8 cellular contexts compared by ENCODE assay signal in the genomic region with DNA sequence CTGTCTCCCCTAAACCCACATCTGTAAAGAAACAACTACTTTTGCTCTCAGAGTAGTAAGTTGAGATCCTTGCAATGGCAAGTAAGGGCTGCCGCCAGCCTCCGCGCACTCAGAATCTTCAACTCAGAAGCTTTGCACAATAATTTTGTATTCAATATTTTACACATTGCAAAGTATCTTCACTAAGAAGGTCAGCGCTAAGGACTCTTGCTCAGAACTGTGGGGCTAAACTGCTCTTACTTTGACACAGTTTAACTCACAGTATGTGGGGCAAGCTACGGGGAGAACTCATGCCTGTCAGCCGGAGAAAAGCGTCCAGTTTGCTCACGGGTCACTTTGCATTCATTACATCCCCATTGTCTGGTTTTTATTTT. TPM values are rescaled to one million over a fixed set of nuclear protein-coding genes. Genes with fewer than 3 reads are reported as not detected.
DNase-seq lines count a peak whose midpoint lies in the region; ATAC-seq, FAIRE-seq and TF ChIP-seq lines count a peak whose summit lies in the region.

No MANE protein-coding gene starts in this region.

- TF ChIP-seq CTCF in DND-41 (IDR thresholded peaks at IDR 0.05; ENCODE audit: borderline replicate concordance, extremely low read depth, low read length, poor library complexity, severe bottlenecking) (no peak), pancreas (IDR thresholded peaks at IDR 0.05) (no peak), D721Med (IDR thresholded peaks at IDR 0.05; ENCODE audit: insufficient read depth, missing control alignments) (no peak)

- peak overlapping the region; percentile 94 for H3K4me2 ChIP-seq in DND-41 (ENCODE audit: insufficient read depth, low read length)

- no peak for DNase-seq in DND-41
- no peak for DNase-seq in SJCRH30
- DNase-seq in fibroblast of peridontal ligament (ENCODE audit: extremely low read depth), result peak; percentile 55
- no peak for DNase-seq in pancreas
- DNase-seq in D721Med (ENCODE audit: insufficient read length, low spot score), result no peak
- DNase-seq in NCI-H1694 treated with DMSO at 0.1 percent for 48 hours (lab: John Stamatoyannopoulos, UW), result no peak

- H2AFZ ChIP-seq in DND-41 (ENCODE audit: low read depth, low read length), result no peak overlapping the region

- H3K4me3 ChIP-seq in DND-41 (ENCODE audit: low read depth in 1 of 2, low read length in 2 of 2) (peak overlapping the region; percentile 64 to 80; a peak in 3 of 4 replicates), SJCRH30 (peak overlapping the region; percentile 95), pancreas (peak overlapping the region; percentile 78 to 100 (median 96))

- no peaks in the 10 kb centered on the region for H3K9me3 ChIP-seq in DND-41 (ENCODE audit: insufficient read depth, low read length, severe bottlenecking)
- no peaks in the 10 kb centered on the region for H3K9me3 ChIP-seq in SJCRH30 (replicated peaks)
- H3K9me3 ChIP-seq in pancreas, result no peaks in the 10 kb centered on the region

- H3K27ac ChIP-seq in DND-41 (ENCODE audit: low read length) (no peak overlapping the region), SJCRH30 (no peak overlapping the region), pancreas (no peak overlapping the region)

- H4K20me1 ChIP-seq in DND-41 (ENCODE audit: insufficient read depth, low read length), result no peaks in the 10 kb centered on the region

- peaks cover 20% of the 10 kb centered on the region for H3K36me3 ChIP-seq in DND-41 (ENCODE audit: insufficient read depth, low read length)
- H3K36me3 ChIP-seq in SJCRH30, result no peaks in the 10 kb centered on the region
- H3K36me3 ChIP-seq in pancreas, result no peaks in the 10 kb centered on the region

- no peak for ATAC-seq in DND-41 (ENCODE audit: insufficient read depth, low read depth)
- peak in 3 of 4 donors; percentile 8 to 34 (median 24) for ATAC-seq in pancreas
- ATAC-seq in GM21390 (IDR thresholded peaks at IDR 0.05; ENCODE audit: unreplicated experiment), result no peak
- no peak for ATAC-seq in HG03432 (IDR thresholded peaks at IDR 0.05; ENCODE audit: unreplicated experiment)

- H3K79me2 ChIP-seq in DND-41 (ENCODE audit: insufficient read depth, low read length), result peaks cover 17% of the 10 kb centered on the region

- 23 to 24% methylated on average over 8 of the region's 8 CpGs for WGBS in pancreas, 2 donors

- peaks cover 25% of the 10 kb centered on the region for H3K4me1 ChIP-seq in DND-41 (ENCODE audit: insufficient read depth, low read length)
- H3K4me1 ChIP-seq in SJCRH30, result peaks cover 9% of the 10 kb centered on the region
- no peaks in the 10 kb centered on the region for H3K4me1 ChIP-seq in pancreas

- intact Hi-C loops in pancreas (cut with DNase I), result no loop called here

- H3K9ac ChIP-seq in DND-41 (ENCODE audit: low read depth, low read length), result peak overlapping the region; percentile 77

- H3K27me3 ChIP-seq in DND-41 (ENCODE audit: insufficient read depth, low read length, poor library complexity) (no peaks in the 10 kb centered on the region), SJCRH30 (no peaks in the 10 kb centered on the region), pancreas (no peaks in the 10 kb centered on the region)

- FAIRE-seq in pancreas (lab: Jason Lieb, UNC) (no peak), D721Med (lab: Jason Lieb, UNC) (no peak)

RNA-seq across cellular contexts. Expression of gene LYSMD4, which starts 1.0 kb away (rescaled TPM):
- 7.5 and 7.7 TPM in 2 replicates for total RNA-seq in SJCRH30 (2014; rRNA removed; shearing (Covaris generic))
- 1 to 10 TPM; 3.4 to 5.9 (median 4.6) TPM for total RNA-seq in pancreas
- 10 to 100 TPM in 1 of 2 donors, 1 to 10 TPM in 1; 7.5 to 12.3 TPM for polyA plus RNA-seq in pancreas

Comparison
In these comparisons a context has a peak if more than half of its experiments do, and no peak if none do; other contexts are left out.
1. ATAC-seq: peak in pancreas (3 of 4); none in DND-41 (single experiment), GM21390 (single experiment) and HG03432 (single experiment).
2. Peak in every context shown above with its lines, with median percentiles within 50 percentile points of each other: H3K4me3 ChIP-seq.